In the genomic region with DNA sequence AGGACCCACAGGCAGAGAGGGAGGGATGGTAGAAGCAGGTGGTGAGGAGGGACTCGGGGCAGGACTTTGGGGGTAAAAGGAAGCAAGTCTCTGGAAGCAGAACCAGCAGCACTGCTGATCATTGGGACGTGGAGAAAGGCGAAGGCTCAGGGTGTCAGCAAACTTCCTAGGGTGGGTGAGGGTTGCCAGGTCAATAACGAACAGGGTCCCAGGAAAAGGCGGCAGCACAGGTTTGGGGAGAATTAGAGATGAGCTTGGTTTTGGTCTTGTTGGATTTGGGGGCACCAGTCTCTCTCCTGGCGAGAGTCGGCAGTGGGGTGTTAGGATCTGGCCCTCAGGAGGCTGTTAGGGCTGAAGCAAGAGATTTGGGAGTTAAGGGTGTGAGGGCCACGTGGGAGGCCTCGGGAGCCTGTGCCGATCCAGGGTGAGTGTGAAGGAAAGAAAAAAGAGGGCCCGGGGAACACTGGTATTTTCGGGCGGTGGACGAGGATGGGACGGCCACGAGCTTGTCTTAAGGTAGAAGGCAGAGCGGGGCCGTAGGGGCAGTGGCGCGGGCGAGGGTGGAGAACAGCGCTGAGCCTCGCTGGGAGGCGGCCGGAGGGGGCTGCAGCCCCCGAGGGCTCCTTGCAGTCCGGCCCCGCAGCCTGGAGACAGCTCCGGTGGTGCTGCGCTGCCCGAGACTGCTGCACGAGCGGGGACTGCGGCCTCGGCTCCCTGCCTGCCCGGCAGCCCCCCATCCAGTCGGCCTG, we compare ENCODE assay signal across 8 cellular contexts. TPM values are rescaled to one million over a fixed set of nuclear protein-coding genes. Genes with fewer than 3 reads are reported as not detected.
DNase-seq lines count a peak whose midpoint lies in the region; ATAC-seq and TF ChIP-seq lines count a peak whose summit lies in the region.

No MANE protein-coding gene starts in this region.

- H3K27me3 ChIP-seq in BJ (ENCODE audit: control insufficient read depth, insufficient read depth, low read length) = no peaks in the 10 kb centered on the region
- peaks cover 52% of the 10 kb centered on the region for H3K27me3 ChIP-seq in HUES64 (ENCODE audit: insufficient read depth, low read length)
- peaks cover 53% of the 10 kb centered on the region for H3K27me3 ChIP-seq in ectodermal cell (ENCODE audit: control insufficient read depth, insufficient read depth, low read length, poor library complexity, severe bottlenecking)

- WGBS in HUES64 = 23% methylated on average over 37 of the region's 37 CpGs
- 24 to 26% methylated on average over 37 of the region's 37 CpGs for WGBS in ectodermal cell, 2 experiments

- no peak for TF ChIP-seq CTCF in BJ (IDR thresholded peaks at IDR 0.05; ENCODE audit: insufficient read depth, low read depth, low read length)
- TF ChIP-seq CTCF in nephron (IDR thresholded peaks at IDR 0.05; ENCODE audit: unreplicated experiment in 3 of 3) = no peak

- CTCF ChIA-PET in BJ (lab: Yijun Ruan, JAX) = interaction anchor here (0.7 to 2.8 kb wide), 17 partner anchors 8 to 116 kb away, joined by 3 to 36 read pairs (median 5); partner anchors contain the start of genes TTC19 and ZSWIM7

- POLR2A ChIA-PET in BJ (lab: Charles Lee) = no interaction called here

- H3K36me3 ChIP-seq in BJ (ENCODE audit: control insufficient read depth, insufficient read depth, low read length) (no peaks in the 10 kb centered on the region), HUES64 (ENCODE audit: insufficient read depth, low read length) (no peaks in the 10 kb centered on the region), ectodermal cell (ENCODE audit: control insufficient read depth, insufficient read depth, low read length) (no peaks in the 10 kb centered on the region)

- no peaks in the 10 kb centered on the region for H3K36me3 Mint-ChIP-seq in nephron (ENCODE audit: low read depth)

- H3K4me3 ChIP-seq in BJ (ENCODE audit: low read depth, low read length) (peak overlapping the region; percentile 67), HUES64 (ENCODE audit: low read length) (peak overlapping the region; percentile 78), ectodermal cell (ENCODE audit: insufficient read depth, low read depth, low read length) (peak overlapping the region; percentile 54)

- H3K27me3 Mint-ChIP-seq in nephron (ENCODE audit: low read depth) = peaks cover 43% of the 10 kb centered on the region

- ATAC-seq in GM18505 (IDR thresholded peaks at IDR 0.05; ENCODE audit: unreplicated experiment) = no peak

- no peaks in the 10 kb centered on the region for H3K9me3 Mint-ChIP-seq in nephron

- no peaks in the 10 kb centered on the region for H3K9me3 ChIP-seq in HUES64 (ENCODE audit: insufficient read depth, low read depth, low read length)
- H3K9me3 ChIP-seq in ectodermal cell (ENCODE audit: control insufficient read depth, low read length) = no peaks in the 10 kb centered on the region

- peak overlapping the region; percentile 65 for H3K9ac ChIP-seq in HUES64 (ENCODE audit: low read depth, low read length)

- H3K27ac ChIP-seq in HUES64 (ENCODE audit: low read depth, low read length) = no peak overlapping the region
- no peak overlapping the region for H3K27ac ChIP-seq in ectodermal cell (ENCODE audit: insufficient read depth, low read depth, low read length, poor library complexity, severe bottlenecking)

- DNase-seq in BJ (ENCODE audit: low read depth) = no peak
- no peak for DNase-seq in NK-92 (lab: John Stamatoyannopoulos, UW; ENCODE audit: unreplicated experiment)
- no peak for DNase-seq in AML-193 (lab: John Stamatoyannopoulos, UW)
- no peak for DNase-seq in middle frontal gyrus (ENCODE audit: extremely low spot score, low spot score)

- peak overlapping the region in 2 of 3 experiments; percentile 3 to 52 for H3K27ac Mint-ChIP-seq in nephron

- H3K4me1 Mint-ChIP-seq in nephron = peaks cover 20% of the 10 kb centered on the region

- no peak for TF ChIP-seq POLR2A in GM18505 (IDR thresholded peaks at IDR 0.05; ENCODE audit: borderline replicate concordance, extremely low read depth, insufficient read depth, insufficient read length)

- peak overlapping the region; percentile 83 to 89 (median 88) for H3K4me3 Mint-ChIP-seq in nephron

- peaks cover 5% of the 10 kb centered on the region; the same call in 1 of the 2 replicates for H3K4me1 ChIP-seq in HUES64 (ENCODE audit: insufficient read depth, low read length)
- no peaks in the 10 kb centered on the region for H3K4me1 ChIP-seq in ectodermal cell (ENCODE audit: control insufficient read depth, insufficient read depth, low read length)

RNA-seq across cellular contexts. Expression of gene ADORA2B, which starts 0.8 kb away (rescaled TPM):
- 8.0 and 10.5 TPM in 2 replicates for polyA plus RNA-seq in BJ (2011; rRNA removed)
- 4.6 and 5.6 TPM in 2 replicates for polyA minus RNA-seq in BJ (2011; rRNA and poly(A)+ RNA removed)
- polyA plus RNA-seq in HUES64 (2013, experiment 1 of 2) = 2.0 TPM
- polyA plus RNA-seq in HUES64 (2013, experiment 2 of 2) = 3.1 TPM
- polyA plus RNA-seq in ectodermal cell (2013, experiment 1 of 4) = 1.6 TPM
- 1.6 TPM for polyA plus RNA-seq in ectodermal cell (2013, experiment 2 of 4)
- 2.3 TPM for polyA plus RNA-seq in ectodermal cell (2013, experiment 3 of 4)
- polyA plus RNA-seq in ectodermal cell (2013, experiment 4 of 4) = 1.9 TPM

RNA-seq across cellular contexts. Expression of gene ZSWIM7, which starts 55.4 kb away (rescaled TPM):
- 21.6 and 28.9 TPM in 2 replicates for polyA plus RNA-seq in BJ (2011; rRNA removed)
- polyA minus RNA-seq in BJ (2011; rRNA and poly(A)+ RNA removed) = 5.8 and 7.3 TPM in 2 replicates
- polyA plus RNA-seq in HUES64 (2013, experiment 1 of 2) = 41.6 TPM
- polyA plus RNA-seq in HUES64 (2013, experiment 2 of 2) = 47.5 TPM
- polyA plus RNA-seq in ectodermal cell (2013, experiment 1 of 4) = 54.6 TPM
- 68.8 TPM for polyA plus RNA-seq in ectodermal cell (2013, experiment 2 of 4)
- 56.9 TPM for polyA plus RNA-seq in ectodermal cell (2013, experiment 3 of 4)
- polyA plus RNA-seq in ectodermal cell (2013, experiment 4 of 4) = 74.4 TPM

RNA-seq across cellular contexts. Expression of gene TTC19, which starts 55.5 kb away (rescaled TPM):
- polyA plus RNA-seq in BJ (2011; rRNA removed) = 2.8 and 3.7 TPM in 2 replicates
- polyA minus RNA-seq in BJ (2011; rRNA and poly(A)+ RNA removed) = 4.3 and 5.1 TPM in 2 replicates
- 41.9 TPM for polyA plus RNA-seq in HUES64 (2013, experiment 1 of 2)
- polyA plus RNA-seq in HUES64 (2013, experiment 2 of 2) = 46.1 TPM
- 52.1 TPM for polyA plus RNA-seq in ectodermal cell (2013, experiment 1 of 4)
- polyA plus RNA-seq in ectodermal cell (2013, experiment 2 of 4) = 56.3 TPM
- polyA plus RNA-seq in ectodermal cell (2013, experiment 3 of 4) = 46.1 TPM
- polyA plus RNA-seq in ectodermal cell (2013, experiment 4 of 4) = 44.2 TPM
